Comparison of ENCODE assay signal across 13 cellular contexts in genomic region chr9:26112724-26113123, GRCh38.
"Had no signal": no experiment of that assay in that cellular context is flagged by ENCODE, and none has a peak within 500 bp of the region (broad histone marks: within the 10 kb centered on the region; RNA-seq: fewer than 3 reads in every experiment).

No MANE protein-coding gene starts in this region.

- DNase-seq: activated CD4-positive, alpha-beta T cell treated with anti-CD3 and anti-CD28 coated beads, Interleukin-2, amount 50 U/mL, for 1 hour; activated T-cell treated with anti-CD3 and anti-CD28 coated beads, Interleukin-2, amount 50 U/mL, for 1 hour; amniotic stem cell; dorsolateral prefrontal cortex; esophagus squamous epithelium; gastrocnemius medialis; heart right ventricle; islet precursor cell; left ventricle myocardium superior; small intestine; T-helper 17 cell; tibial artery; uterus had no signal

- ATAC-seq: gastrocnemius medialis, heart right ventricle, left ventricle myocardium superior, T-helper 17 cell had no signal

- H3K4me1 ChIP-seq: esophagus squamous epithelium, gastrocnemius medialis, heart right ventricle, tibial artery, uterus had no signal

- H3K27ac ChIP-seq: dorsolateral prefrontal cortex, esophagus squamous epithelium, gastrocnemius medialis, heart right ventricle, tibial artery, uterus had no signal

- H3K36me3 ChIP-seq: esophagus squamous epithelium, gastrocnemius medialis, heart right ventricle, tibial artery, uterus had no signal

- H3K9me3 ChIP-seq: gastrocnemius medialis, uterus had no signal

- H3K4me3 ChIP-seq: esophagus squamous epithelium, gastrocnemius medialis, heart right ventricle, tibial artery, uterus had no signal

- H3K27me3 ChIP-seq: dorsolateral prefrontal cortex, esophagus squamous epithelium, gastrocnemius medialis, heart right ventricle, tibial artery, uterus had no signal
